ENCODE assay signal across 8 cellular contexts in the genomic region with DNA sequence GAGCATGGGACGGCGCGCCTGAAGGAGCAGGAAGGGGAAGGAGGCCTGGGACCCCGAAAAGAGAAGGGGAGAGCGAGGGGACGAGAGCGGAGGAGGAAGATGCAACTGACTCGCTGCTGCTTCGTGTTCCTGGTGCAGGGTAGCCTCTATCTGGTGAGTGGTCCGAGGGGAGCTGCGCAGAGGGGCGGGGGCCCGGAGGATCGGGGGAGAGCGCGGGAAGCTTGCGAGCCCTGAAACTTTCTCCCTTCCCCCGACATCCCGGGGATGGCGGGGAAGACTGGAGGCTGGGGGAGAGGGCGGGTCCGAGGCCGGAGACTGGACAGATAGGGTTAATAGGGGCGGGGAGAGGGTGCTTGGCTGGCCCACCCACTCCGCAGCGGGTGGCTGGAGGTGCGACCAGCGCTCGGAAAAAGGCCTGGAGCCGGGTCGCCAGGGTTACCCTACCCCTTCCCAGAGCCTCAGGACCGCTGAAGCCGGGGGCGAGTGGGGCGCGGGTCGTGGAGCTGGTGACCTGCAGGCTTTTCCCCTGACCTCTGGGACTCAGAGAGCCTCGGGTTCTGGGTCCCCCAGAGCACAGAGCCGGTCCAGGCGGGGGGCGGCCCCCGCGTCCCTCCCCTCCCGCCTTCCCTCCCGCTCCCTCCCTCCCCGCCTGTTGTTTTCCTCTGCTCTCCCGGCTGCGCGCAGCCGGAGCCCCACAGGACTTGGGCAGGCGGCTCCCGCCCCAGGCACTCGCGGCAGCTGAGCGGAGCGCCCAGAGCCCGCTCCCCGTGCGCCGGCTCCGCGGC. TPM values are rescaled to one million over a fixed set of nuclear protein-coding genes. Genes with fewer than 3 reads are reported as not detected.
A peak's percentile ranks its signal among the peaks of the same experiment; 100 is the strongest.
DNase-seq lines count a peak whose midpoint lies in the region; ATAC-seq, FAIRE-seq and TF ChIP-seq lines count a peak whose summit lies in the region.

No MANE protein-coding gene starts in this region.

- H3K4me1 Mint-ChIP-seq in HFFc6 (ENCODE audit: low read depth): peaks cover 22% of the 10 kb centered on the region
- H3K4me1 Mint-ChIP-seq in activated T-helper 1 cell treated with anti-CD3 and anti-CD28 coated beads, Interleukin-12 subunit alpha, Interleukin-12 subunit beta, Interleukin-2, Interleukin-4 antibody, amounts not matched to agents 30 ng/mL and 10 ng/mL and 1 ng/mL, durations not matched to agents 14 hours and 24 hours and 36 hours (ENCODE audit: low read depth): peaks cover 9% of the 10 kb centered on the region

- H3K27ac ChIP-seq in pancreas: no peak overlapping the region

- DNase-seq in BJ (ENCODE audit: low read depth): no peak
- DNase-seq in HFFc6: no peak
- no peak for DNase-seq in activated T-helper 1 cell treated with anti-CD3 and anti-CD28 coated beads, Interleukin-12 subunit alpha, Interleukin-12 subunit beta, Interleukin-2, Interleukin-4 antibody, amounts not matched to agents 30 ng/mL and 10 ng/mL and 1 ng/mL, durations not matched to agents 14 hours and 24 hours and 36 hours (ENCODE audit: low spot score)
- peak; percentile 77 for DNase-seq in Right ventricle myocardium inferior (ENCODE audit: missing footprints)
- DNase-seq in pancreas: peak in 1 of 6 donors; percentile 73
- no peak for DNase-seq in NK-92 (lab: John Stamatoyannopoulos, UW; ENCODE audit: unreplicated experiment)
- no peak for DNase-seq in SIG-M5 treated with dmso at 0.1 percent for 504 hours (lab: John Stamatoyannopoulos, UW; ENCODE audit: unreplicated experiment)

- 3% methylated on average over 28 to 62 of the region's 62 CpGs for WGBS in pancreas, 2 donors

- peak overlapping the region; percentile 87 for H3K4me3 Mint-ChIP-seq in HFFc6
- peak overlapping the region; percentile 64 for H3K4me3 Mint-ChIP-seq in activated T-helper 1 cell treated with anti-CD3 and anti-CD28 coated beads, Interleukin-12 subunit alpha, Interleukin-12 subunit beta, Interleukin-2, Interleukin-4 antibody, amounts not matched to agents 30 ng/mL and 10 ng/mL and 1 ng/mL, durations not matched to agents 14 hours and 24 hours and 36 hours

- H3K4me1 ChIP-seq in pancreas: peaks cover 0 to 5% (median 0%) of the 10 kb centered on the region in 3 donors

- no peak for FAIRE-seq in pancreas (lab: Jason Lieb, UNC)

- no peak overlapping the region for H3K27ac Mint-ChIP-seq in HFFc6
- no peak overlapping the region for H3K27ac Mint-ChIP-seq in activated T-helper 1 cell treated with anti-CD3 and anti-CD28 coated beads, Interleukin-12 subunit alpha, Interleukin-12 subunit beta, Interleukin-2, Interleukin-4 antibody, amounts not matched to agents 30 ng/mL and 10 ng/mL and 1 ng/mL, durations not matched to agents 14 hours and 24 hours and 36 hours

- intact Hi-C loops in activated T-helper 1 cell treated with anti-CD3 and anti-CD28 coated beads, Interleukin-12 subunit alpha, Interleukin-12 subunit beta, Interleukin-2, Interleukin-4 antibody, amounts not matched to agents 30 ng/mL and 10 ng/mL and 1 ng/mL, durations not matched to agents 14 hours and 24 hours and 36 hours (cut with micrococcal nuclease): no loop called here
- intact Hi-C loops in Right ventricle myocardium inferior (cut with DNase I) (loop anchor here (5.0 kb wide), 1 partner anchor 41 kb away; no protein-coding TSS in a partner anchor), pancreas (cut with DNase I) (loop anchor here in 1 of 3 donors (5.0 to 10.0 kb wide), 2 partner anchors 51 to 198 kb away; no protein-coding TSS in a partner anchor)

- peaks cover 17% of the 10 kb centered on the region for H3K27me3 Mint-ChIP-seq in HFFc6 (ENCODE audit: insufficient read depth)
- peaks cover 56% of the 10 kb centered on the region for H3K27me3 Mint-ChIP-seq in activated T-helper 1 cell treated with anti-CD3 and anti-CD28 coated beads, Interleukin-12 subunit alpha, Interleukin-12 subunit beta, Interleukin-2, Interleukin-4 antibody, amounts not matched to agents 30 ng/mL and 10 ng/mL and 1 ng/mL, durations not matched to agents 14 hours and 24 hours and 36 hours (ENCODE audit: insufficient read depth)

- POLR2A ChIA-PET in BJ (lab: Charles Lee): no interaction called here

- CTCF ChIA-PET in BJ (lab: Yijun Ruan, JAX): interaction anchor here (0.6 to 18.4 kb wide), 14 partner anchors 10 to 630 kb away, joined by 3 to 638 read pairs (median 4); partner anchors contain the start of genes SLC35B1 and SPOP

- no peaks in the 10 kb centered on the region for H3K36me3 ChIP-seq in BJ (ENCODE audit: control insufficient read depth, insufficient read depth, low read length)
- H3K36me3 ChIP-seq in pancreas: no peaks in the 10 kb centered on the region

- no peaks in the 10 kb centered on the region for H3K9me3 Mint-ChIP-seq in HFFc6
- H3K9me3 Mint-ChIP-seq in activated T-helper 1 cell treated with anti-CD3 and anti-CD28 coated beads, Interleukin-12 subunit alpha, Interleukin-12 subunit beta, Interleukin-2, Interleukin-4 antibody, amounts not matched to agents 30 ng/mL and 10 ng/mL and 1 ng/mL, durations not matched to agents 14 hours and 24 hours and 36 hours: no peaks in the 10 kb centered on the region

- H3K4me3 ChIP-seq in BJ (ENCODE audit: low read depth, low read length) (peak overlapping the region; percentile 72), pancreas (peak overlapping the region; percentile 12 to 51 (median 24))

- TF ChIP-seq CTCF in BJ (IDR thresholded peaks at IDR 0.05; ENCODE audit: insufficient read depth, low read depth, low read length) (no peak), HFFc6 (IDR thresholded peaks at IDR 0.05) (no peak), pancreas (IDR thresholded peaks at IDR 0.05) (no peak)

- no peaks in the 10 kb centered on the region for H3K9me3 ChIP-seq in pancreas

- ATAC-seq in Right ventricle myocardium inferior (peak; percentile 80), pancreas (peak; percentile 39 to 70 (median 64)), GM19452 (IDR thresholded peaks at IDR 0.05; ENCODE audit: unreplicated experiment) (no peak)

- H3K36me3 Mint-ChIP-seq in HFFc6 (ENCODE audit: low read depth): no peaks in the 10 kb centered on the region
- no peaks in the 10 kb centered on the region for H3K36me3 Mint-ChIP-seq in activated T-helper 1 cell treated with anti-CD3 and anti-CD28 coated beads, Interleukin-12 subunit alpha, Interleukin-12 subunit beta, Interleukin-2, Interleukin-4 antibody, amounts not matched to agents 30 ng/mL and 10 ng/mL and 1 ng/mL, durations not matched to agents 14 hours and 24 hours and 36 hours (ENCODE audit: low read depth)

- H3K27me3 ChIP-seq in BJ (ENCODE audit: control insufficient read depth, insufficient read depth, low read length) (no peaks in the 10 kb centered on the region; the same call in 1 of the 2 replicates), pancreas (no peaks in the 10 kb centered on the region)

RNA-seq across cellular contexts. Expression of gene NXPH3, which starts 0.6 kb away (rescaled TPM):
- polyA plus RNA-seq in BJ (2011; rRNA removed) (5.0 and 9.3 TPM in 2 replicates), pancreas (1 to 10 TPM in 1 of 2 donors, under 1 TPM in 1; 0.42 to 1.1 TPM)
- polyA minus RNA-seq in BJ (2011; rRNA and poly(A)+ RNA removed): 4.7 and 6.1 TPM in 2 replicates
- 1 to 10 TPM in 5 of 6 experiments, under 1 TPM in 1; 0.59 to 2.3 (median 1.5) TPM for total RNA-seq in HFFc6 (2021; fragmentation: NEBNext Ultra II Directional; extraction: Animal tissue kit (Norgen Biotek cat#: 25700))
- total RNA-seq in activated T-helper 1 cell treated with anti-CD3 and anti-CD28 coated beads, Interleukin-12 subunit alpha, Interleukin-12 subunit beta, Interleukin-2, Interleukin-4 antibody, amounts not matched to agents 30 ng/mL and 10 ng/mL and 1 ng/mL, durations not matched to agents 14 hours and 24 hours and 36 hours: not detected in 2 replicates
- total RNA-seq in Right ventricle myocardium inferior (4.5 TPM), pancreas (under 1 TPM; 0.19 to 0.62 (median 0.23) TPM)
